In genomic region chr2:27738349-27739057, GRCh38 we compare ENCODE assay signal across 22 cellular contexts. TPM values are rescaled to one million over a fixed set of nuclear protein-coding genes. Genes with fewer than 3 reads are reported as not detected.
DNase-seq lines count a peak whose midpoint lies in the region; ATAC-seq and TF ChIP-seq lines count a peak whose summit lies in the region.
"Had no signal": no experiment of that assay in that cellular context is flagged by ENCODE, and none has a peak within 500 bp of the region (broad histone marks: within the 10 kb centered on the region; RNA-seq: fewer than 3 reads in every experiment).

No MANE protein-coding gene starts in this region.

- TF ChIP-seq CTCF in osteocyte (IDR thresholded peaks at IDR 0.05): no peak

- H3K27me3 ChIP-seq in right cardiac atrium (ENCODE audit: control insufficient read depth, insufficient read depth) (no peaks in the 10 kb centered on the region), mucosa of stomach (ENCODE audit: control insufficient read depth, insufficient read depth, low read length) (no peaks in the 10 kb centered on the region)

- H3K4me1 ChIP-seq in right cardiac atrium (ENCODE audit: control insufficient read depth, insufficient read depth, low read length): peaks cover 10% of the 10 kb centered on the region
- H3K4me1 ChIP-seq in mucosa of stomach (ENCODE audit: control insufficient read depth, insufficient read depth, low read length): peaks cover 43% of the 10 kb centered on the region

- no peak for ATAC-seq in right cardiac atrium
- no peak for ATAC-seq in activated naive CD8-positive, alpha-beta T cell treated with anti-CD3 and anti-CD28 coated beads, Interleukin-2, amount 50 U/mL, for 24 hours
- ATAC-seq: activated CD8-positive, alpha-beta T cell treated with anti-CD3 and anti-CD28 coated beads for 36 hours; effector memory CD8-positive, alpha-beta T cell had no signal

- H3K27me3 Mint-ChIP-seq in activated naive CD8-positive, alpha-beta T cell treated with anti-CD3 and anti-CD28 coated beads, Interleukin-2, amount 50 U/mL, for 24 hours: peaks cover 1% of the 10 kb centered on the region
- H3K27me3 Mint-ChIP-seq in osteocyte (ENCODE audit: unreplicated experiment): no peaks in the 10 kb centered on the region
- H3K27me3 Mint-ChIP-seq: activated CD8-positive, alpha-beta T cell treated with anti-CD3 and anti-CD28 coated beads for 36 hours; stimulated activated naive CD8-positive, alpha-beta T cell treated with anti-CD3 and anti-CD28 coated beads, Interleukin-15, Interleukin-2, amounts not matched to agents 100 ng/mL and 50 ng/mL, for 24 hours had no signal

- H3K9ac ChIP-seq in mucosa of stomach (ENCODE audit: low read length): peak overlapping the region; percentile 26

- H3K9me3 ChIP-seq in right cardiac atrium (ENCODE audit: control insufficient read depth, low read length) (no peaks in the 10 kb centered on the region), mucosa of stomach (ENCODE audit: control insufficient read depth, low read length) (no peaks in the 10 kb centered on the region)

- DNase-seq in right cardiac atrium (no peak), cardiac septum (ENCODE audit: low spot score) (no peak), epithelial cell of prostate (ENCODE audit: low read depth, low spot score) (no peak), germinal center (ENCODE audit: low spot score) (no peak), iPS-NIHi11 (ENCODE audit: low spot score) (no peak), osteocyte (ENCODE audit: extremely low spot score, unreplicated experiment) (no peak)
- DNase-seq in activated naive CD8-positive, alpha-beta T cell treated with anti-CD3 and anti-CD28 coated beads, Interleukin-2, amount 50 U/mL, for 24 hours: no peak
- DNase-seq: activated CD8-positive, alpha-beta T cell treated with anti-CD3 and anti-CD28 coated beads for 36 hours; activated naive CD8-positive, alpha-beta T cell treated with anti-CD3 and anti-CD28 coated beads, Interleukin-2, amount 10 ng/mL, durations not matched to agents 7 days and 5 days; CD8-positive, alpha-beta memory T cell; central memory CD4-positive, alpha-beta T cell; DND-41; effector memory CD8-positive, alpha-beta T cell; H9; NCI-H146; NCI-H82; RPMI8226 had no signal

- H3K36me3 ChIP-seq in mucosa of stomach (ENCODE audit: control insufficient read depth, insufficient read depth, low read length): no peaks in the 10 kb centered on the region

- peaks cover 13% of the 10 kb centered on the region for H3K4me1 Mint-ChIP-seq in activated naive CD8-positive, alpha-beta T cell treated with anti-CD3 and anti-CD28 coated beads, Interleukin-2, amount 50 U/mL, for 24 hours
- H3K4me1 Mint-ChIP-seq in osteocyte (ENCODE audit: unreplicated experiment): peaks cover 3% of the 10 kb centered on the region

- no peak overlapping the region for H3K4me3 ChIP-seq in right cardiac atrium (ENCODE audit: low read length)
- no peak overlapping the region for H3K4me3 ChIP-seq in mucosa of stomach (ENCODE audit: low read length)

- 90% methylated on average over 13 of the region's 13 CpGs for WGBS in right cardiac atrium

- no peak overlapping the region for H3K4me3 Mint-ChIP-seq in activated naive CD8-positive, alpha-beta T cell treated with anti-CD3 and anti-CD28 coated beads, Interleukin-2, amount 50 U/mL, for 24 hours
- no peak overlapping the region for H3K4me3 Mint-ChIP-seq in osteocyte (ENCODE audit: unreplicated experiment)
- H3K4me3 Mint-ChIP-seq: activated CD8-positive, alpha-beta T cell treated with anti-CD3 and anti-CD28 coated beads for 36 hours; activated naive CD8-positive, alpha-beta T cell treated with anti-CD3 and anti-CD28 coated beads, Interleukin-2, amount 10 ng/mL, durations not matched to agents 7 days and 5 days; activated T-helper 1 cell treated with anti-CD3 and anti-CD28 coated beads, Interleukin-12 subunit alpha, Interleukin-12 subunit beta, Interleukin-2, Interleukin-4 antibody, amounts not matched to agents 30 ng/mL and 10 ng/mL and 1 ng/mL, durations not matched to agents 14 hours and 24 hours and 36 hours; CD8-positive, alpha-beta memory T cell; effector memory CD8-positive, alpha-beta T cell; H9; memory B cell; nephron; stimulated activated naive CD8-positive, alpha-beta T cell treated with anti-CD3 and anti-CD28 coated beads, Interleukin-15, Interleukin-2, amounts not matched to agents 100 ng/mL and 50 ng/mL, for 24 hours had no signal

- intact Hi-C loops in right cardiac atrium (cut with DNase I) (loop anchor here in 1 of 4 donors (10.0 kb wide), 1 partner anchor 306 kb away; no protein-coding TSS in a partner anchor), cardiac septum (cut with DNase I) (loop anchor here (5.0 kb wide), 2 partner anchors 39 to 654 kb away; partner anchors contain the start of gene FOSL2)

- H3K36me3 Mint-ChIP-seq in activated naive CD8-positive, alpha-beta T cell treated with anti-CD3 and anti-CD28 coated beads, Interleukin-2, amount 50 U/mL, for 24 hours (ENCODE audit: low read depth): no peaks in the 10 kb centered on the region
- H3K36me3 Mint-ChIP-seq in osteocyte (ENCODE audit: unreplicated experiment): peaks cover 1% of the 10 kb centered on the region
- H3K36me3 Mint-ChIP-seq: activated naive CD8-positive, alpha-beta T cell treated with anti-CD3 and anti-CD28 coated beads, Interleukin-2, amount 10 ng/mL, durations not matched to agents 7 days and 5 days; CD8-positive, alpha-beta memory T cell; memory B cell had no signal

- H3K27ac ChIP-seq in right cardiac atrium (ENCODE audit: low read length): peak overlapping the region; percentile 74
- H3K27ac ChIP-seq in epithelial cell of prostate: peak overlapping the region; percentile 64

- no peak overlapping the region for H3K27ac Mint-ChIP-seq in activated naive CD8-positive, alpha-beta T cell treated with anti-CD3 and anti-CD28 coated beads, Interleukin-2, amount 50 U/mL, for 24 hours
- H3K27ac Mint-ChIP-seq in osteocyte (ENCODE audit: unreplicated experiment): no peak overlapping the region
- H3K27ac Mint-ChIP-seq: activated CD8-positive, alpha-beta T cell treated with anti-CD3 and anti-CD28 coated beads for 36 hours; activated naive CD8-positive, alpha-beta T cell treated with anti-CD3 and anti-CD28 coated beads, Interleukin-2, amount 10 ng/mL, durations not matched to agents 7 days and 5 days; activated T-helper 1 cell treated with anti-CD3 and anti-CD28 coated beads, Interleukin-12 subunit alpha, Interleukin-12 subunit beta, Interleukin-2, Interleukin-4 antibody, amounts not matched to agents 30 ng/mL and 10 ng/mL and 1 ng/mL, durations not matched to agents 14 hours and 24 hours and 36 hours; effector memory CD8-positive, alpha-beta T cell; H9; memory B cell; nephron; stimulated activated naive CD8-positive, alpha-beta T cell treated with anti-CD3 and anti-CD28 coated beads, Interleukin-15, Interleukin-2, amounts not matched to agents 100 ng/mL and 50 ng/mL, for 24 hours had no signal

- H3K9me3 Mint-ChIP-seq in activated naive CD8-positive, alpha-beta T cell treated with anti-CD3 and anti-CD28 coated beads, Interleukin-2, amount 50 U/mL, for 24 hours: no peaks in the 10 kb centered on the region
- H3K9me3 Mint-ChIP-seq in osteocyte (ENCODE audit: unreplicated experiment): peaks cover 10% of the 10 kb centered on the region
- H3K9me3 Mint-ChIP-seq: activated naive CD8-positive, alpha-beta T cell treated with anti-CD3 and anti-CD28 coated beads, Interleukin-2, amount 10 ng/mL, durations not matched to agents 7 days and 5 days; activated T-helper 1 cell treated with anti-CD3 and anti-CD28 coated beads, Interleukin-12 subunit alpha, Interleukin-12 subunit beta, Interleukin-2, Interleukin-4 antibody, amounts not matched to agents 30 ng/mL and 10 ng/mL and 1 ng/mL, durations not matched to agents 14 hours and 24 hours and 36 hours; CD8-positive, alpha-beta memory T cell; effector memory CD8-positive, alpha-beta T cell had no signal

RNA-seq across cellular contexts. Expression of gene MRPL33, which starts 33.0 kb away (rescaled TPM):
- total RNA-seq in right cardiac atrium (100 to 1,000 TPM; 242 to 308 (median 274) TPM), cardiac septum (258 TPM), osteocyte (43.5 and 51.6 TPM in 2 replicates)
- polyA plus RNA-seq in right cardiac atrium: 596 TPM
